In genomic region chr4:3684546-3684945, GRCh38 we compare ENCODE assay signal across 15 cellular contexts.
DNase-seq lines count a peak whose midpoint lies in the region; ATAC-seq and TF ChIP-seq lines count a peak whose summit lies in the region.
"Had no signal": no experiment of that assay in that cellular context is flagged by ENCODE, and none has a peak within 500 bp of the region (broad histone marks: within the 10 kb centered on the region; RNA-seq: fewer than 3 reads in every experiment).

No MANE protein-coding gene starts in this region.

- no peak overlapping the region for H2BK12ac ChIP-seq in neuronal stem cell (ENCODE audit: low read length)

- no peak overlapping the region for H3K27ac ChIP-seq in heart left ventricle
- H3K27ac ChIP-seq in neuronal stem cell (replicated peaks; ENCODE audit: low read length), result no peak overlapping the region
- no peak overlapping the region for H3K27ac ChIP-seq in upper lobe of right lung
- H3K27ac ChIP-seq: 22Rv1 had no signal

- H2BK120ac ChIP-seq in neuronal stem cell (ENCODE audit: low read depth, low read length), result no peak overlapping the region

- H3K27me3 Mint-ChIP-seq in chondrocyte (ENCODE audit: low read depth), result peaks cover 31% of the 10 kb centered on the region

- H2BK15ac ChIP-seq in neuronal stem cell (ENCODE audit: low read length), result peak overlapping the region; percentile 93

- no peak for TF ChIP-seq POLR2A in heart left ventricle (IDR thresholded peaks at IDR 0.05)

- no peaks in the 10 kb centered on the region for H3K9me3 ChIP-seq in heart left ventricle
- no peaks in the 10 kb centered on the region for H3K9me3 ChIP-seq in neuronal stem cell (replicated peaks in 1 of 2; ENCODE audit: control insufficient read depth in 2 of 2, insufficient read depth in 1 of 2, low read depth in 1 of 2, low read length in 2 of 2)
- H3K9me3 ChIP-seq in upper lobe of right lung, result no peaks in the 10 kb centered on the region
- H3K9me3 ChIP-seq: Caco-2 had no signal

- no peak overlapping the region for H3K9ac ChIP-seq in neuronal stem cell (ENCODE audit: low read depth, low read length, poor library complexity)

- H3K18ac ChIP-seq in neuronal stem cell (ENCODE audit: low read length), result no peak overlapping the region

- no peaks in the 10 kb centered on the region for H3K9me3 Mint-ChIP-seq in chondrocyte (ENCODE audit: low read depth)
- H3K9me3 Mint-ChIP-seq: HFFc6 had no signal

- H3K23ac ChIP-seq in neuronal stem cell (ENCODE audit: low read depth, low read length, poor library complexity), result no peak overlapping the region

- no peaks in the 10 kb centered on the region for H3K36me3 Mint-ChIP-seq in chondrocyte (ENCODE audit: low read depth)
- H3K36me3 Mint-ChIP-seq: CD8-positive, alpha-beta memory T cell had no signal

- peaks cover 0 to 34% (median 9%) of the 10 kb centered on the region in 9 donors for H3K27me3 ChIP-seq in heart left ventricle
- H3K27me3 ChIP-seq in neuronal stem cell (ENCODE audit: control insufficient read depth in 3 of 3, insufficient read depth in 3 of 3, low read depth in 1 of 3, low read length in 3 of 3), result peaks cover 0 to 11% (median 0%) of the 10 kb centered on the region in 3 experiments
- H3K27me3 ChIP-seq in upper lobe of right lung, result no peaks in the 10 kb centered on the region

- TF ChIP-seq CTCF in heart left ventricle (IDR thresholded peaks at IDR 0.05) (no peak), chondrocyte (IDR thresholded peaks at IDR 0.05) (no peak), upper lobe of right lung (IDR thresholded peaks at IDR 0.05) (no peak)

- H3K14ac ChIP-seq in neuronal stem cell (ENCODE audit: low read length), result peak overlapping the region; percentile 97

- no peak overlapping the region for H3K27ac Mint-ChIP-seq in chondrocyte (ENCODE audit: unreplicated experiment)
- H3K27ac Mint-ChIP-seq: CD8-positive, alpha-beta memory T cell; HFFc6 had no signal

- H3K4me2 ChIP-seq in neuronal stem cell (ENCODE audit: insufficient read depth, low read length, poor library complexity, severe bottlenecking), result no peak overlapping the region

- H3K36me3 ChIP-seq in heart left ventricle (no peaks in the 10 kb centered on the region), neuronal stem cell (replicated peaks in 1 of 2; ENCODE audit: control insufficient read depth in 2 of 2, insufficient read depth in 2 of 2, low read length in 2 of 2) (no peaks in the 10 kb centered on the region), upper lobe of right lung (no peaks in the 10 kb centered on the region)

- no peak overlapping the region for H2AFZ ChIP-seq in neuronal stem cell (ENCODE audit: low read length)

- intact Hi-C loops in Right ventricle myocardium inferior (cut with DNase I) (no loop called here), heart left ventricle (cut with DNase I) (no loop called here), upper lobe of right lung (cut with DNase I) (no loop called here)

- no peak overlapping the region for H2BK5ac ChIP-seq in neuronal stem cell (ENCODE audit: low read length)

- ATAC-seq in Right ventricle myocardium inferior (no peak), heart left ventricle (no peak), upper lobe of right lung (no peak), GM18502 (IDR thresholded peaks at IDR 0.05; ENCODE audit: poor library complexity, unreplicated experiment) (no peak)
- ATAC-seq: HepG2 had no signal

- H3K4me1 Mint-ChIP-seq in chondrocyte (ENCODE audit: low read depth), result no peaks in the 10 kb centered on the region
- H3K4me1 Mint-ChIP-seq: CD8-positive, alpha-beta memory T cell had no signal

- no peak overlapping the region for H3K4me3 Mint-ChIP-seq in chondrocyte (ENCODE audit: unreplicated experiment)
- H3K4me3 Mint-ChIP-seq: CD8-positive, alpha-beta memory T cell; HFFc6 had no signal

- H3K4me1 ChIP-seq in heart left ventricle, result no peaks in the 10 kb centered on the region
- no peaks in the 10 kb centered on the region for H3K4me1 ChIP-seq in neuronal stem cell (ENCODE audit: control insufficient read depth in 2 of 2, insufficient read depth in 1 of 2, low read depth in 1 of 2, low read length in 2 of 2)
- H3K4me1 ChIP-seq in upper lobe of right lung, result no peaks in the 10 kb centered on the region
- H3K4me1 ChIP-seq: Caco-2 had no signal

- H3K4me3 ChIP-seq in heart left ventricle (no peak overlapping the region), neuronal stem cell (ENCODE audit: low read length in 2 of 2) (peak overlapping the region in 1 of 2 donors; percentile 31), upper lobe of right lung (no peak overlapping the region)

- H4K91ac ChIP-seq in neuronal stem cell (ENCODE audit: low read depth, low read length, poor library complexity), result peak overlapping the region; percentile 25

- no peaks in the 10 kb centered on the region for H3K79me1 ChIP-seq in neuronal stem cell (ENCODE audit: low read depth, low read length)

- no peak overlapping the region for H4K8ac ChIP-seq in neuronal stem cell (ENCODE audit: low read depth, low read length)

- no peak overlapping the region for H2AK5ac ChIP-seq in neuronal stem cell (ENCODE audit: low read depth, low read length)

- DNase-seq in Right ventricle myocardium inferior (ENCODE audit: missing footprints), result peak; percentile 40
- no peak for DNase-seq in heart left ventricle
- DNase-seq in chondrocyte (ENCODE audit: low spot score), result peak; percentile 44
- no peak for DNase-seq in neuronal stem cell (ENCODE audit: low spot score)
- peak; percentile 30 for DNase-seq in upper lobe of right lung
- no peak for DNase-seq in hepatic stellate cell (ENCODE audit: low spot score)
- DNase-seq: Caco-2; CD8-positive, alpha-beta memory T cell; DND-41; GDM1; HCEC 1CT; HFFc6 had no signal

- no peak overlapping the region for H3K4ac ChIP-seq in neuronal stem cell (ENCODE audit: low read length)

- WGBS in heart left ventricle, 4 donors, result 69 to 88% (median 80%) methylated on average over 8 of the region's 8 CpGs
- WGBS in neuronal stem cell (ENCODE audit: extremely low coverage in 2 of 2, insufficient read length in 2 of 2, insufficient replicate concordance in 1 of 2), 2 donors, result no CpG with 5 or more reads among the region's 8 CpGs

Comparison
In these comparisons a context has a peak if more than half of its experiments do, and no peak if none do; other contexts are left out.
1. DNase-seq: peak in Right ventricle myocardium inferior (single experiment), chondrocyte (single experiment) and upper lobe of right lung (single experiment); none in heart left ventricle (0 of 5), neuronal stem cell (single experiment) and hepatic stellate cell (single experiment).